17 cellular contexts compared by ENCODE assay signal in genomic region chr1:108819878-108820277, GRCh38. TPM values are rescaled to one million over a fixed set of nuclear protein-coding genes. Genes with fewer than 3 reads are reported as not detected.
DNase-seq lines count a peak whose midpoint lies in the region; FAIRE-seq and TF ChIP-seq lines count a peak whose summit lies in the region.
"Had no signal": no experiment of that assay in that cellular context is flagged by ENCODE, and none has a peak within 500 bp of the region (broad histone marks: within the 10 kb centered on the region; RNA-seq: fewer than 3 reads in every experiment).

No MANE protein-coding gene starts in this region.

- no peak overlapping the region for H3K4me3 Mint-ChIP-seq in progenitor cell of endocrine pancreas (ENCODE audit: low read depth)
- H3K4me3 Mint-ChIP-seq: CD14-positive monocyte; CD8-positive, alpha-beta T cell; IgD-negative memory B cell had no signal

- no peak overlapping the region for H4K91ac ChIP-seq in H1 (replicated peaks; ENCODE audit: insufficient read length, low read length)
- no peak overlapping the region for H4K91ac ChIP-seq in mesenchymal stem cell (ENCODE audit: low read length)

- H2BK15ac ChIP-seq in H1 (ENCODE audit: low read length): no peak overlapping the region
- no peak overlapping the region for H2BK15ac ChIP-seq in mesenchymal stem cell (ENCODE audit: low read depth, poor library complexity, severe bottlenecking)

- H3K23ac ChIP-seq in H1 (ENCODE audit: insufficient read length) (no peak overlapping the region), mesenchymal stem cell (ENCODE audit: low read length in 2 of 2) (no peak overlapping the region)

- no peaks in the 10 kb centered on the region for H3K36me3 Mint-ChIP-seq in progenitor cell of endocrine pancreas (ENCODE audit: insufficient read depth)
- H3K36me3 Mint-ChIP-seq: CD14-positive monocyte; CD8-positive, alpha-beta T cell; IgD-negative memory B cell had no signal

- CTCF ChIA-PET in H1 (lab: Charles Lee; ENCODE audit: partially characterized antibody): interaction anchor here (2.5 to 12.5 kb wide), 2 partner anchors 9 to 77 kb away, joined by 14 to 160 read pairs; no protein-coding TSS in a partner anchor

- no peak overlapping the region for H3K56ac ChIP-seq in H1 (replicated peaks; ENCODE audit: insufficient read length, low read depth, low read length)

- no peaks in the 10 kb centered on the region for H3K23me2 ChIP-seq in H1 (ENCODE audit: low read depth, low read length)

- TF ChIP-seq RAD21 in H1 (IDR thresholded peaks at IDR 0.05 in 1 of 2, conservative IDR thresholded peaks at IDR 0.05 in 1 of 2; ENCODE audit: low read depth in 2 of 2, low read length in 2 of 2): no peak

- H3K18ac ChIP-seq in H1 (ENCODE audit: extremely low read depth, low read length) (no peak overlapping the region), mesenchymal stem cell (ENCODE audit: low read depth in 1 of 2, low read length in 2 of 2) (no peak overlapping the region)

- POLR2A ChIA-PET in H1 (lab: Charles Lee; ENCODE audit: partially characterized antibody): interaction anchor here (0.6 to 1.0 kb wide), 2 partner anchors 24 to 270 kb away, joined by 3 to 5 read pairs; no protein-coding TSS in a partner anchor

- no peaks in the 10 kb centered on the region for H3K27me3 ChIP-seq in H1 (replicated peaks in 1 of 4; ENCODE audit: control insufficient read depth in 3 of 4, extremely low read depth in 1 of 4, insufficient read depth in 3 of 4, low read length in 3 of 4)
- H3K27me3 ChIP-seq in mesenchymal stem cell (ENCODE audit: control insufficient read depth in 1 of 2, insufficient read depth in 1 of 2, low read length in 2 of 2): no peaks in the 10 kb centered on the region

- H2BK12ac ChIP-seq in H1 (ENCODE audit: low read depth, low read length) (no peak overlapping the region), mesenchymal stem cell (ENCODE audit: low read length in 2 of 2) (peak overlapping the region in 1 of 2 experiments; percentile 21)

- H2AFZ ChIP-seq in H1 (ENCODE audit: low read length) (0 out of 2 replicates have a peak overlapping the region, but pooled peaks have one; percentile 54), mesenchymal stem cell (ENCODE audit: low read depth, low read length) (no peak overlapping the region)

- H3K36me3 ChIP-seq in H1 (ENCODE audit: control insufficient read depth in 2 of 4, insufficient read depth in 4 of 4, low read length in 3 of 4) (no peaks in the 10 kb centered on the region), mesenchymal stem cell (ENCODE audit: control insufficient read depth in 1 of 2, insufficient read depth in 2 of 2, low read depth in 1 of 2, low read length in 2 of 2) (no peaks in the 10 kb centered on the region)

- TF ChIP-seq CTCF in AG10803 (conservative IDR thresholded peaks at IDR 0.05; ENCODE audit: low read length) (no peak), H1 (IDR thresholded peaks at IDR 0.05; ENCODE audit: control extremely low read depth in 1 of 3, insufficient read depth in 1 of 3, low read depth in 1 of 3, low read length in 3 of 3) (no peak), progenitor cell of endocrine pancreas (IDR thresholded peaks at IDR 0.05; ENCODE audit: unreplicated experiment) (no peak)

- no peaks in the 10 kb centered on the region for H3K79me2 ChIP-seq in H1 (ENCODE audit: control insufficient read depth in 1 of 2, insufficient read depth in 2 of 2, low read length in 2 of 2)

- H3K9me3 Mint-ChIP-seq in progenitor cell of endocrine pancreas (ENCODE audit: low read depth): no peaks in the 10 kb centered on the region
- H3K9me3 Mint-ChIP-seq: CD8-positive, alpha-beta T cell had no signal

- H3K4me2 ChIP-seq in H1 (ENCODE audit: insufficient read depth in 1 of 2, low read depth in 2 of 2, low read length in 2 of 2): no peak overlapping the region
- H3K4me2 ChIP-seq in mesenchymal stem cell (ENCODE audit: low read length, poor library complexity, severe bottlenecking): no peak overlapping the region

- H4K20me1 ChIP-seq in H1 (replicated peaks in 1 of 2; ENCODE audit: control insufficient read depth in 1 of 2, insufficient read depth in 2 of 2, low read length in 2 of 2): no peaks in the 10 kb centered on the region

- no peak overlapping the region for H2BK5ac ChIP-seq in H1 (ENCODE audit: low read depth, low read length)
- no peak overlapping the region for H2BK5ac ChIP-seq in mesenchymal stem cell (ENCODE audit: low read depth, low read length, poor library complexity, severe bottlenecking)

- H3K27ac ChIP-seq in H1 (ENCODE audit: low read depth, low read length): no peak overlapping the region
- H3K27ac ChIP-seq in mesenchymal stem cell (ENCODE audit: low read length, poor library complexity, severe bottlenecking): no peak overlapping the region

- H3K27ac Mint-ChIP-seq in progenitor cell of endocrine pancreas: peak overlapping the region; percentile 6
- H3K27ac Mint-ChIP-seq: CD14-positive monocyte; CD8-positive, alpha-beta T cell; IgD-negative memory B cell had no signal

- peaks cover 9% of the 10 kb centered on the region for H3K4me1 Mint-ChIP-seq in progenitor cell of endocrine pancreas (ENCODE audit: low read depth)
- H3K4me1 Mint-ChIP-seq: IgD-negative memory B cell had no signal

- no peak overlapping the region for H3K9ac ChIP-seq in H1 (replicated peaks in 1 of 4; ENCODE audit: extremely low read depth in 1 of 4, low read depth in 3 of 4, low read length in 3 of 4)
- no peak overlapping the region for H3K9ac ChIP-seq in mesenchymal stem cell (ENCODE audit: low read length)

- 88% methylated on average over 5 of the region's 5 CpGs; no CpG with 5 or more reads in 1 of the 2 experiments for WGBS in H1 (ENCODE audit: extremely low coverage in 1 of 2, insufficient coverage in 1 of 2, insufficient read length in 1 of 2, insufficient replicate concordance in 2 of 2, low coverage in 1 of 2, low lambda C conversion rate in 2 of 2, missing lambda C conversion rate in 1 of 2), 2 experiments
- 87% methylated on average over 5 of the region's 5 CpGs for WGBS in mesenchymal stem cell

- H3K27me3 Mint-ChIP-seq in progenitor cell of endocrine pancreas: no peaks in the 10 kb centered on the region

- no peak overlapping the region for H2AK5ac ChIP-seq in H1 (ENCODE audit: low read depth, low read length)
- H2AK5ac ChIP-seq in mesenchymal stem cell (ENCODE audit: low read length, severe bottlenecking): peak overlapping the region; percentile 13

- H3K9me3 ChIP-seq in H1 (ENCODE audit: insufficient read depth in 2 of 2, low read depth in 1 of 2, low read length in 1 of 2): no peaks in the 10 kb centered on the region
- H3K9me3 ChIP-seq in mesenchymal stem cell (ENCODE audit: control insufficient read depth, low read length): peaks cover 2% of the 10 kb centered on the region

- FAIRE-seq in H1 (lab: Jason Lieb, UNC): no peak
- FAIRE-seq: A204.1, D721Med had no signal

- TF ChIP-seq POLR2A in H1 (IDR thresholded peaks at IDR 0.05; ENCODE audit: control extremely low read depth in 1 of 2, low read depth in 2 of 2, low read length in 2 of 2): no peak

- H4K8ac ChIP-seq in H1 (ENCODE audit: extremely low read depth, insufficient read depth, low read length): peak overlapping the region; percentile 69; the same call in 1 of the 2 replicates
- no peak overlapping the region for H4K8ac ChIP-seq in mesenchymal stem cell (ENCODE audit: low read length)

- H3K4me3 ChIP-seq in AG10803 (ENCODE audit: low read length) (no peak overlapping the region), H1 (ENCODE audit: extremely low read depth in 1 of 4, insufficient read depth in 2 of 4, low read depth in 3 of 4, low read length in 4 of 4) (no peak overlapping the region), mesenchymal stem cell (ENCODE audit: insufficient read depth in 1 of 2, low read depth in 1 of 2, low read length in 2 of 2) (no peak overlapping the region)

- peak; percentile 52 for DNase-seq in AG10803 (ENCODE audit: low read depth)
- no peak for DNase-seq in H1 (ENCODE audit: low read depth in 1 of 2, low spot score in 2 of 2)
- DNase-seq in mesenchymal stem cell: no peak
- DNase-seq in progenitor cell of endocrine pancreas (ENCODE audit: low spot score, unreplicated experiment): no peak
- DNase-seq in ecto neural progenitor cell (ENCODE audit: low spot score): no peak
- no peak for DNase-seq in mesenteric fat pad (ENCODE audit: low spot score)
- no peak for DNase-seq in central memory CD4-positive, alpha-beta T cell
- DNase-seq: CD8-positive, alpha-beta T cell; COR-L47; DMS153; DND-41; GDM1; H7 had no signal

- no peak overlapping the region for H2BK20ac ChIP-seq in H1 (ENCODE audit: low read length)

- H3K79me1 ChIP-seq in H1 (ENCODE audit: low read depth, low read length) (no peaks in the 10 kb centered on the region), mesenchymal stem cell (replicated peaks; ENCODE audit: low read length, poor library complexity, severe bottlenecking) (no peaks in the 10 kb centered on the region)

- H2BK120ac ChIP-seq in H1 (replicated peaks; ENCODE audit: low read depth, low read length) (no peak overlapping the region), mesenchymal stem cell (ENCODE audit: low read depth, low read length) (no peak overlapping the region)

- no peak overlapping the region for H4K5ac ChIP-seq in H1 (ENCODE audit: insufficient read length, low read depth, low read length)

- peaks cover 0 to 19% (median 5%) of the 10 kb centered on the region in 4 experiments; a peak in 4 of 7 replicates for H3K4me1 ChIP-seq in H1 (replicated peaks in 1 of 4; ENCODE audit: control insufficient read depth in 3 of 4, insufficient read depth in 4 of 4, low read length in 3 of 4)
- peaks cover 4% of the 10 kb centered on the region for H3K4me1 ChIP-seq in mesenchymal stem cell (ENCODE audit: control insufficient read depth, insufficient read depth, low read depth, low read length)

- no peak for TF ChIP-seq EP300 in H1 (IDR thresholded peaks at IDR 0.05; ENCODE audit: borderline replicate concordance in 1 of 2, low read depth in 2 of 2, low read length in 2 of 2)

- no peak overlapping the region for H3K14ac ChIP-seq in H1 (ENCODE audit: insufficient read length)
- no peak overlapping the region for H3K14ac ChIP-seq in mesenchymal stem cell (ENCODE audit: low read length in 2 of 2)

- H3K4ac ChIP-seq in H1 (replicated peaks; ENCODE audit: insufficient read length, low read depth, low read length) (no peak overlapping the region), mesenchymal stem cell (ENCODE audit: low read depth in 1 of 2, low read length in 2 of 2) (no peak overlapping the region)

RNA-seq across cellular contexts. Expression of gene AKNAD1, which starts 37.0 kb away (rescaled TPM):
- not detected in 2 replicates for total RNA-seq in H1 (2021; fragmentation: NEBNext Ultra II Directional; extraction: Animal tissue kit (Norgen Biotek cat#: 25700))
- polyA plus RNA-seq in H1 (2011; rRNA removed): not detected in 2 replicates
- polyA plus RNA-seq in H1 (2011; cell fraction: cytosol; rRNA removed): not detected
- not detected for polyA plus RNA-seq in H1 (2011; cell fraction: nucleus; rRNA removed)
- not detected in 4 replicates for polyA plus RNA-seq in H1 (2012, experiment 1 of 2)
- not detected for polyA plus RNA-seq in H1 (2012, experiment 2 of 2)
- 0.10 TPM for polyA plus RNA-seq in H1 (2013, experiment 1 of 2)
- polyA plus RNA-seq in H1 (2013, experiment 2 of 2): not detected
- 0.85 TPM in 1 of 2 replicates, not detected in the other for polyA minus RNA-seq in H1 (2011; rRNA and poly(A)+ RNA removed)
- polyA minus RNA-seq in H1 (2011; cell fraction: cytosol; rRNA and poly(A)+ RNA removed): not detected
- not detected for polyA minus RNA-seq in H1 (2011; cell fraction: nucleus; rRNA and poly(A)+ RNA removed)
- 0.86 TPM for polyA plus RNA-seq in mesenchymal stem cell (2013, experiment 1 of 2)
- polyA plus RNA-seq in mesenchymal stem cell (2013, experiment 2 of 2): 0.81 TPM
- total RNA-seq in progenitor cell of endocrine pancreas: not detected in 2 replicates
- total RNA-seq in mesenteric fat pad: not detected
- total RNA-seq: CD8-positive, alpha-beta T cell; H7 had no signal
- polyA plus RNA-seq: CD14-positive monocyte, IgD-negative memory B cell had no signal

RNA-seq across cellular contexts. Expression of gene GPSM2, which starts 56.9 kb away (rescaled TPM):
- 10.3 and 12.7 TPM in 2 replicates for total RNA-seq in H1 (2021; fragmentation: NEBNext Ultra II Directional; extraction: Animal tissue kit (Norgen Biotek cat#: 25700))
- 3.3 and 6.5 TPM in 2 replicates for polyA plus RNA-seq in H1 (2011; rRNA removed)
- 5.4 TPM for polyA plus RNA-seq in H1 (2011; cell fraction: cytosol; rRNA removed)
- polyA plus RNA-seq in H1 (2011; cell fraction: nucleus; rRNA removed): 3.3 TPM
- 6.1 to 8.1 TPM (median 7.1 TPM) in 4 replicates for polyA plus RNA-seq in H1 (2012, experiment 1 of 2)
- polyA plus RNA-seq in H1 (2012, experiment 2 of 2): 0.64 TPM
- polyA plus RNA-seq in H1 (2013, experiment 1 of 2): 11.9 TPM
- polyA plus RNA-seq in H1 (2013, experiment 2 of 2): 11.4 TPM
- 7.9 and 11.8 TPM in 2 replicates for polyA minus RNA-seq in H1 (2011; rRNA and poly(A)+ RNA removed)
- 5.3 TPM for polyA minus RNA-seq in H1 (2011; cell fraction: cytosol; rRNA and poly(A)+ RNA removed)
- 13.9 TPM for polyA minus RNA-seq in H1 (2011; cell fraction: nucleus; rRNA and poly(A)+ RNA removed)
- 10.5 TPM for polyA plus RNA-seq in mesenchymal stem cell (2013, experiment 1 of 2)
- 10.6 TPM for polyA plus RNA-seq in mesenchymal stem cell (2013, experiment 2 of 2)
- total RNA-seq in progenitor cell of endocrine pancreas (12.4 and 14.8 TPM in 2 replicates), mesenteric fat pad (4.0 TPM)
